ENCODE assay signal across 36 cellular contexts in the genomic region with DNA sequence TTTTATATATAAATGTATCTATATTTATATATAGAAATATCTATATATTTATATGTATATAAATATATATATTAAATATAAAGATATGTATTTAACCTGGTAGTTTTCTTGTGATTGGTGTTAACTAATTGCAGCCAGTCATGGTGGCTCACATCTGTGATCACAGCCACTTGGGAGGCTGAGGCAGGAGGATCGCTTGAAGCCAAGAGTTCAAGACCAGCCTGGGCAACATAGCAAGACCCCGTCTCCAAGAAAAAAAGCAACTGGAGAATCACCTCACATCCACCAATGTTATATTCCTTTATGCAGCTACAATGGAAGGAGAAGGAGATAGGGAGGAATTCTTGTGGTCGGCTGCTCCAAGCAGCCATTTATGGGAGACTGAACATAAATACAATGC.
"Had no signal": no experiment of that assay in that cellular context is flagged by ENCODE, and none has a peak within 500 bp of the region (broad histone marks: within the 10 kb centered on the region; RNA-seq: fewer than 3 reads in every experiment).

No MANE protein-coding gene starts in this region.

- H3K4me3 ChIP-seq: ascending aorta, cardiac muscle cell had no signal

- H3K27ac Mint-ChIP-seq: activated CD4-positive, alpha-beta memory T cell treated with anti-CD3 and anti-CD28 coated beads, Interleukin-2, amount 10 ng/mL, durations not matched to agents 7 days and 5 days; activated CD4-positive, alpha-beta T cell treated with anti-CD3 and anti-CD28 coated beads for 36 hours; activated CD4-positive, alpha-beta T cell treated with anti-CD3 and anti-CD28 coated beads, Interleukin-2, amount 10 ng/mL, durations not matched to agents 7 days and 5 days; activated CD8-positive, alpha-beta memory T cell treated with anti-CD3 and anti-CD28 coated beads, Interleukin-2, amount 10 ng/mL, durations not matched to agents 7 days and 5 days; activated CD8-positive, alpha-beta T cell treated with anti-CD3 and anti-CD28 coated beads, Interleukin-2, amount 10 ng/mL, durations not matched to agents 7 days and 5 days; activated naive CD4-positive, alpha-beta T cell treated with anti-CD3 and anti-CD28 coated beads, Interleukin-2, amount 10 ng/mL, durations not matched to agents 7 days and 5 days; activated naive CD4-positive, alpha-beta T cell treated with anti-CD3 and anti-CD28 coated beads, Interleukin-2, amount 50 U/mL, for 24 hours; activated naive CD8-positive, alpha-beta T cell; activated naive CD8-positive, alpha-beta T cell treated with anti-CD3 and anti-CD28 coated beads, Interleukin-2, amount 10 ng/mL, durations not matched to agents 7 days and 5 days; activated naive CD8-positive, alpha-beta T cell treated with anti-CD3 and anti-CD28 coated beads, Interleukin-2, amount 50 U/mL, for 24 hours; activated T-cell treated with anti-CD3 and anti-CD28 coated beads, Interleukin-2, amount 50 U/mL, for 24 hours; activated T-helper 2 cell treated with anti-CD3 and anti-CD28 coated beads, Interferon-gamma antibody, Interleukin-2, Interleukin-4, amounts not matched to agents 10 μg/mL and 5 μg/mL and 100 μg/mL, durations not matched to agents 14 hours and 24 hours and 36 hours; brain; T-cell; T-helper 2 cell treated with Interferon-gamma antibody and Interleukin-4, amounts not matched to agents 5 μg/mL and 100 μg/mL, for 36 hours had no signal

- H3K4me3 Mint-ChIP-seq: activated CD4-positive, alpha-beta memory T cell treated with anti-CD3 and anti-CD28 coated beads, Interleukin-2, amount 10 ng/mL, durations not matched to agents 7 days and 5 days; activated CD4-positive, alpha-beta T cell treated with anti-CD3 and anti-CD28 coated beads for 36 hours; activated CD4-positive, alpha-beta T cell treated with anti-CD3 and anti-CD28 coated beads, Interleukin-2, amount 10 ng/mL, durations not matched to agents 7 days and 5 days; activated CD8-positive, alpha-beta memory T cell treated with anti-CD3 and anti-CD28 coated beads, Interleukin-2, amount 10 ng/mL, durations not matched to agents 7 days and 5 days; activated CD8-positive, alpha-beta T cell treated with anti-CD3 and anti-CD28 coated beads, Interleukin-2, amount 10 ng/mL, durations not matched to agents 7 days and 5 days; activated naive CD4-positive, alpha-beta T cell treated with anti-CD3 and anti-CD28 coated beads, Interleukin-2, amount 10 ng/mL, durations not matched to agents 7 days and 5 days; activated naive CD4-positive, alpha-beta T cell treated with anti-CD3 and anti-CD28 coated beads, Interleukin-2, amount 50 U/mL, for 24 hours; activated naive CD8-positive, alpha-beta T cell; activated naive CD8-positive, alpha-beta T cell treated with anti-CD3 and anti-CD28 coated beads, Interleukin-2, amount 10 ng/mL, durations not matched to agents 7 days and 5 days; activated naive CD8-positive, alpha-beta T cell treated with anti-CD3 and anti-CD28 coated beads, Interleukin-2, amount 50 U/mL, for 24 hours; activated T-cell treated with anti-CD3 and anti-CD28 coated beads, Interleukin-2, amount 50 U/mL, for 24 hours; brain; central memory CD8-positive, alpha-beta T cell; T-cell; T-helper 2 cell treated with Interferon-gamma antibody and Interleukin-4, amounts not matched to agents 5 μg/mL and 100 μg/mL, for 36 hours had no signal

- DNase-seq: activated CD4-positive, alpha-beta memory T cell treated with anti-CD3 and anti-CD28 coated beads, Interleukin-2, amount 10 ng/mL, durations not matched to agents 7 days and 5 days; activated CD4-positive, alpha-beta T cell treated with anti-CD3 and anti-CD28 coated beads for 1 hour; activated CD4-positive, alpha-beta T cell treated with anti-CD3 and anti-CD28 coated beads for 36 hours; activated CD4-positive, alpha-beta T cell treated with anti-CD3 and anti-CD28 coated beads for 48 hours; activated CD4-positive, alpha-beta T cell treated with anti-CD3 and anti-CD28 coated beads, Interleukin-2, amount 10 ng/mL, durations not matched to agents 7 days and 5 days; activated CD4-positive, alpha-beta T cell treated with anti-CD3 and anti-CD28 coated beads, Interleukin-2, amount 50 U/mL, for 48 hours; activated CD4-positive, CD25-positive, alpha-beta regulatory T cell; activated CD8-positive, alpha-beta memory T cell treated with anti-CD3 and anti-CD28 coated beads for 24 hours; activated CD8-positive, alpha-beta memory T cell treated with anti-CD3 and anti-CD28 coated beads, Interleukin-2, amount 10 ng/mL, durations not matched to agents 7 days and 5 days; activated CD8-positive, alpha-beta memory T cell treated with anti-CD3 and anti-CD28 coated beads, Interleukin-2, amount 50 U/mL, for 48 hours; activated CD8-positive, alpha-beta T cell treated with anti-CD3 and anti-CD28 coated beads, Interleukin-2, amount 10 ng/mL, durations not matched to agents 7 days and 5 days; activated effector memory CD4-positive, alpha-beta T cell treated with Interleukin-2 at 50 U/mL for 16 hours; activated gamma-delta T cell; activated naive CD4-positive, alpha-beta T cell treated with anti-CD3 and anti-CD28 coated beads, Interleukin-2, amount 10 ng/mL, durations not matched to agents 7 days and 5 days; activated naive CD4-positive, alpha-beta T cell treated with Interleukin-2 at 50 U/mL for 16 hours; activated naive CD8-positive, alpha-beta T cell treated with anti-CD3 and anti-CD28 coated beads, Interleukin-2, amount 10 ng/mL, durations not matched to agents 7 days and 5 days; activated naive CD8-positive, alpha-beta T cell treated with anti-CD3 and anti-CD28 coated beads, Interleukin-2, amount 50 U/mL, for 24 hours; activated T-cell treated with anti-CD3 and anti-CD28 coated beads, Interleukin-2, amount 50 U/mL, for 24 hours; activated T-cell treated with anti-CD3 and anti-CD28 coated beads, Interleukin-2, amount 50 U/mL, for 48 hours; amygdala; anterior cingulate cortex; caudate nucleus; cerebellar nuclear complex; T-cell; T-helper 2 cell; T-helper 9 cell had no signal

- H3K27me3 ChIP-seq: ascending aorta, cardiac muscle cell had no signal

- H3K9me3 ChIP-seq: ascending aorta had no signal

- H3K27me3 Mint-ChIP-seq: activated CD4-positive, alpha-beta memory T cell treated with anti-CD3 and anti-CD28 coated beads, Interleukin-2, amount 10 ng/mL, durations not matched to agents 7 days and 5 days; activated CD4-positive, alpha-beta T cell treated with anti-CD3 and anti-CD28 coated beads for 36 hours; activated naive CD4-positive, alpha-beta T cell treated with anti-CD3 and anti-CD28 coated beads, Interleukin-2, amount 10 ng/mL, durations not matched to agents 7 days and 5 days; activated naive CD4-positive, alpha-beta T cell treated with anti-CD3 and anti-CD28 coated beads, Interleukin-2, amount 50 U/mL, for 24 hours; activated naive CD8-positive, alpha-beta T cell; central memory CD8-positive, alpha-beta T cell; T-cell had no signal

- H3K4me1 Mint-ChIP-seq: activated CD4-positive, alpha-beta memory T cell treated with anti-CD3 and anti-CD28 coated beads, Interleukin-2, amount 10 ng/mL, durations not matched to agents 7 days and 5 days; activated CD4-positive, alpha-beta T cell treated with anti-CD3 and anti-CD28 coated beads for 36 hours; activated CD4-positive, alpha-beta T cell treated with anti-CD3 and anti-CD28 coated beads, Interleukin-2, amount 10 ng/mL, durations not matched to agents 7 days and 5 days; activated CD8-positive, alpha-beta memory T cell treated with anti-CD3 and anti-CD28 coated beads, Interleukin-2, amount 10 ng/mL, durations not matched to agents 7 days and 5 days; activated naive CD4-positive, alpha-beta T cell treated with anti-CD3 and anti-CD28 coated beads, Interleukin-2, amount 10 ng/mL, durations not matched to agents 7 days and 5 days; activated naive CD4-positive, alpha-beta T cell treated with anti-CD3 and anti-CD28 coated beads, Interleukin-2, amount 50 U/mL, for 24 hours; activated naive CD8-positive, alpha-beta T cell treated with anti-CD3 and anti-CD28 coated beads, Interleukin-2, amount 10 ng/mL, durations not matched to agents 7 days and 5 days; activated naive CD8-positive, alpha-beta T cell treated with anti-CD3 and anti-CD28 coated beads, Interleukin-2, amount 50 U/mL, for 24 hours; central memory CD8-positive, alpha-beta T cell; T-cell had no signal

- H3K36me3 ChIP-seq: ascending aorta, cardiac muscle cell had no signal

- H3K9me3 Mint-ChIP-seq: activated CD4-positive, alpha-beta T cell treated with anti-CD3 and anti-CD28 coated beads, Interleukin-2, amount 10 ng/mL, durations not matched to agents 7 days and 5 days; activated naive CD4-positive, alpha-beta T cell treated with anti-CD3 and anti-CD28 coated beads, Interleukin-2, amount 10 ng/mL, durations not matched to agents 7 days and 5 days; activated naive CD4-positive, alpha-beta T cell treated with anti-CD3 and anti-CD28 coated beads, Interleukin-2, amount 50 U/mL, for 24 hours; activated naive CD8-positive, alpha-beta T cell treated with anti-CD3 and anti-CD28 coated beads, Interleukin-2, amount 10 ng/mL, durations not matched to agents 7 days and 5 days; activated naive CD8-positive, alpha-beta T cell treated with anti-CD3 and anti-CD28 coated beads, Interleukin-2, amount 50 U/mL, for 24 hours; activated T-cell treated with anti-CD3 and anti-CD28 coated beads, Interleukin-2, amount 50 U/mL, for 24 hours; activated T-helper 2 cell treated with anti-CD3 and anti-CD28 coated beads, Interferon-gamma antibody, Interleukin-2, Interleukin-4, amounts not matched to agents 10 μg/mL and 5 μg/mL and 100 μg/mL, durations not matched to agents 14 hours and 24 hours and 36 hours; central memory CD8-positive, alpha-beta T cell; T-cell; T-helper 2 cell treated with Interferon-gamma antibody and Interleukin-4, amounts not matched to agents 5 μg/mL and 100 μg/mL, for 36 hours had no signal

- ATAC-seq: activated CD4-positive, alpha-beta T cell treated with anti-CD3 and anti-CD28 coated beads for 36 hours; activated CD4-positive, CD25-positive, alpha-beta regulatory T cell treated with anti-CD3 and anti-CD28 coated beads, Interleukin-2, amount 50 U/mL, for 24 hours; activated CD8-positive, alpha-beta memory T cell treated with anti-CD3 and anti-CD28 coated beads, Interleukin-2, amount 10 ng/mL, durations not matched to agents 7 days and 5 days; activated CD8-positive, alpha-beta T cell treated with anti-CD3 and anti-CD28 coated beads, Interleukin-2, amount 10 ng/mL, durations not matched to agents 7 days and 5 days; activated naive CD8-positive, alpha-beta T cell treated with anti-CD3 and anti-CD28 coated beads, Interleukin-2, amount 50 U/mL, for 24 hours; T-cell had no signal

- H3K27ac ChIP-seq: ascending aorta, cardiac muscle cell, VCaP had no signal

- H3K36me3 Mint-ChIP-seq: activated CD8-positive, alpha-beta memory T cell treated with anti-CD3 and anti-CD28 coated beads, Interleukin-2, amount 10 ng/mL, durations not matched to agents 7 days and 5 days; activated naive CD4-positive, alpha-beta T cell treated with anti-CD3 and anti-CD28 coated beads, Interleukin-2, amount 10 ng/mL, durations not matched to agents 7 days and 5 days; activated naive CD8-positive, alpha-beta T cell; activated naive CD8-positive, alpha-beta T cell treated with anti-CD3 and anti-CD28 coated beads, Interleukin-2, amount 10 ng/mL, durations not matched to agents 7 days and 5 days; brain; T-cell had no signal
